ENCODE assay signal across 22 cellular contexts in genomic region chr11:31956310-31956709, GRCh38.
A peak's percentile ranks its signal among the peaks of the same experiment; 100 is the strongest.
DNase-seq lines count a peak whose midpoint lies in the region; ATAC-seq, FAIRE-seq and TF ChIP-seq lines count a peak whose summit lies in the region.
"Had no signal": no experiment of that assay in that cellular context is flagged by ENCODE, and none has a peak within 500 bp of the region (broad histone marks: within the 10 kb centered on the region; RNA-seq: fewer than 3 reads in every experiment).

No MANE protein-coding gene starts in this region.

- H3K4me3 Mint-ChIP-seq in stimulated activated effector memory CD8-positive, alpha-beta T cell treated with anti-CD3 and anti-CD28 coated beads, Interleukin-12 subunit alpha, Interleukin-12 subunit beta, amount 100 ng/mL, for 72 hours, result no peak overlapping the region

- H2AFZ ChIP-seq in GM12878 (ENCODE audit: control insufficient read depth, low read depth, low read length), result no peak overlapping the region
- no peak overlapping the region for H2AFZ ChIP-seq in PC-3 (ENCODE audit: low read length)
- H2AFZ ChIP-seq: PC-9 had no signal

- TF ChIP-seq CTCF in GM12878 (IDR thresholded peaks at IDR 0.05 in 2 of 3, conservative IDR thresholded peaks at IDR 0.05 in 1 of 3; ENCODE audit: control insufficient read depth in 2 of 3, extremely low read depth in 1 of 3, insufficient read depth in 1 of 3, low read depth in 3 of 3, low read length in 3 of 3) (no peak), PC-3 (conservative IDR thresholded peaks at IDR 0.05; ENCODE audit: low read depth, low read length) (no peak)

- H3K9ac ChIP-seq in GM12878 (ENCODE audit: control insufficient read depth, insufficient read depth, low read length), result no peak overlapping the region
- H3K9ac ChIP-seq in PC-3 (ENCODE audit: low read length), result no peak overlapping the region
- H3K9ac ChIP-seq: SK-N-SH had no signal

- no peak for TF ChIP-seq EP300 in GM12878 (IDR thresholded peaks at IDR 0.05; ENCODE audit: borderline replicate concordance in 1 of 2, control insufficient read depth in 1 of 2, low read depth in 2 of 2, low read length in 2 of 2)

- TF ChIP-seq RAD21 in GM12878 (IDR thresholded peaks at IDR 0.05; ENCODE audit: insufficient read depth, low read depth, low read length), result no peak

- BruUV-seq in GM12878 (replicated peaks; lab: Mats Ljungman, UMichigan) (no TSS peak), PC-3 (replicated peaks; lab: Mats Ljungman, UMichigan) (no TSS peak)

- ATAC-seq in HG02759 (IDR thresholded peaks at IDR 0.05; ENCODE audit: unreplicated experiment) (peak; percentile 37), GM12878 (peak; percentile 26; the same call in 1 of the 3 replicates), aorta (ENCODE audit: low FRiP score) (no peak), GM18870 (IDR thresholded peaks at IDR 0.05; ENCODE audit: unreplicated experiment) (no peak), PC-3 (no peak)
- peak; percentile 81 for ATAC-seq in stimulated activated effector memory CD8-positive, alpha-beta T cell treated with anti-CD3 and anti-CD28 coated beads, Interleukin-12 subunit alpha, Interleukin-12 subunit beta, amount 100 ng/mL, for 72 hours
- ATAC-seq: left cardiac atrium, right cardiac atrium had no signal

- H3K36me3 Mint-ChIP-seq in stimulated activated effector memory CD8-positive, alpha-beta T cell treated with anti-CD3 and anti-CD28 coated beads, Interleukin-12 subunit alpha, Interleukin-12 subunit beta, amount 100 ng/mL, for 72 hours, result no peaks in the 10 kb centered on the region

- H3K4me3 ChIP-seq in GM12878 (no peak overlapping the region), aorta (ENCODE audit: low read length in 2 of 2) (no peak overlapping the region), PC-3 (ENCODE audit: low read length) (no peak overlapping the region)
- H3K4me3 ChIP-seq: PC-9, thyroid gland had no signal

- SMC1A ChIA-PET in GM12878 (lab: Charles Lee; ENCODE audit: uncharacterized antibody, unreplicated experiment), result interaction anchor here (0.6 to 6.4 kb wide), 12 partner anchors 12 to 850 kb away, joined by 3 to 70 read pairs (median 6); partner anchors contain the start of genes DCDC1 and DNAJC24

- POLR2A ChIA-PET in GM12878 (lab: Charles Lee), result interaction anchor here (0.6 kb wide), 1 partner anchor 557 kb away, joined by 4 read pairs; no protein-coding TSS in a partner anchor
- POLR2A ChIA-PET in PC-3 (lab: Charles Lee; ENCODE audit: unreplicated experiment), result no interaction called here

- no peaks in the 10 kb centered on the region for H3K4me1 ChIP-seq in GM12878 (ENCODE audit: control insufficient read depth, insufficient read depth, low read length)
- no peaks in the 10 kb centered on the region for H3K4me1 ChIP-seq in aorta (ENCODE audit: control insufficient read depth in 1 of 2, insufficient read depth in 2 of 2, low read length in 2 of 2)
- peaks cover 19% of the 10 kb centered on the region for H3K4me1 ChIP-seq in PC-3 (ENCODE audit: insufficient read depth, low read length)
- H3K4me1 ChIP-seq: thyroid gland had no signal

- H3K27me3 ChIP-seq in GM12878 (replicated peaks in 1 of 2; ENCODE audit: control insufficient read depth in 2 of 2, insufficient read depth in 2 of 2, low read length in 1 of 2), result no peaks in the 10 kb centered on the region
- no peaks in the 10 kb centered on the region for H3K27me3 ChIP-seq in aorta (ENCODE audit: control insufficient read depth in 1 of 2, insufficient read depth in 2 of 2, low read length in 1 of 2)
- H3K27me3 ChIP-seq in PC-3 (ENCODE audit: low read length), result no peaks in the 10 kb centered on the region
- H3K27me3 ChIP-seq: neutrophil, thyroid gland had no signal

- in situ Hi-C loops in GM12878 (cut with MboI), result loop anchor here (5.0 to 10.0 kb wide), 4 partner anchors 314 to 852 kb away; no protein-coding TSS in a partner anchor

- H3K4me2 ChIP-seq in GM12878 (ENCODE audit: control insufficient read depth, insufficient read depth) (no peak overlapping the region), PC-3 (ENCODE audit: low read length) (no peak overlapping the region)
- H3K4me2 ChIP-seq: PC-9, SK-N-SH had no signal

- FAIRE-seq in GM12878 (lab: Jason Lieb, UNC), result no peak

- H3K27ac ChIP-seq in GM12878 (ENCODE audit: control insufficient read depth, insufficient read depth) (no peak overlapping the region), aorta (ENCODE audit: low read depth in 1 of 2, low read length in 2 of 2) (no peak overlapping the region), PC-3 (ENCODE audit: low read length) (no peak overlapping the region)
- H3K27ac ChIP-seq: neutrophil, PC-9, thyroid gland had no signal

- no peaks in the 10 kb centered on the region for H3K9me2 ChIP-seq in PC-3 (replicated peaks; ENCODE audit: low read length)
- H3K9me2 ChIP-seq: SK-N-SH had no signal

- CTCF ChIA-PET in GM12878 (lab: Yijun Ruan, JAX), result interaction anchor here (1.1 to 5.4 kb wide), 16 partner anchors 10 to 849 kb away, joined by 3 to 112 read pairs (median 24); no protein-coding TSS in a partner anchor
- CTCF ChIA-PET in PC-3 (lab: Charles Lee), result no interaction called here

- no peaks in the 10 kb centered on the region for H3K36me3 ChIP-seq in GM12878 (ENCODE audit: control insufficient read depth in 2 of 2, insufficient read depth in 2 of 2, low read length in 1 of 2)
- H3K36me3 ChIP-seq in aorta (ENCODE audit: control insufficient read depth in 1 of 2, insufficient read depth in 2 of 2, low read length in 1 of 2), result no peaks in the 10 kb centered on the region
- no peaks in the 10 kb centered on the region for H3K36me3 ChIP-seq in PC-3 (ENCODE audit: low read depth, low read length)
- H3K36me3 ChIP-seq: neutrophil, thyroid gland had no signal

- intact Hi-C loops in GM12878 (cut with micrococcal nuclease; ENCODE audit: unreplicated experiment), result loop anchor here (5.0 kb wide), 3 partner anchors 84 to 221 kb away; partner anchors contain the start of gene PAX6
- intact Hi-C loops in aorta (cut with DNase I), result no loop called here
- intact Hi-C loops in PC-3 (cut with micrococcal nuclease), result loop anchor here (5.0 kb wide), 3 partner anchors 144 to 559 kb away; partner anchors contain the start of gene PAX6

- no peak for TF ChIP-seq POLR2A in GM12878 (IDR thresholded peaks at IDR 0.05; ENCODE audit: low read depth, low read length)

- H3K9me3 Mint-ChIP-seq in stimulated activated effector memory CD8-positive, alpha-beta T cell treated with anti-CD3 and anti-CD28 coated beads, Interleukin-12 subunit alpha, Interleukin-12 subunit beta, amount 100 ng/mL, for 72 hours, result no peaks in the 10 kb centered on the region

- RAD21 ChIA-PET in GM12878 (lab: Charles Lee; ENCODE audit: unreplicated experiment), result interaction anchor here (0.6 to 5.4 kb wide), 10 partner anchors 8 to 849 kb away, joined by 3 to 67 read pairs (median 4); no protein-coding TSS in a partner anchor

- H3K4me1 Mint-ChIP-seq in stimulated activated effector memory CD8-positive, alpha-beta T cell treated with anti-CD3 and anti-CD28 coated beads, Interleukin-12 subunit alpha, Interleukin-12 subunit beta, amount 100 ng/mL, for 72 hours, result no peaks in the 10 kb centered on the region

- DNase-seq in stimulated activated CD4-positive, alpha-beta T cell treated with anti-CD3 and anti-CD28 coated beads, Interleukin-15, amount 100 ng/mL, for 24 hours, result peak; percentile 16
- no peak for DNase-seq in stimulated activated CD4-positive, alpha-beta T cell treated with anti-CD3 and anti-CD28 coated beads, Interleukin-4, amount 100 ng/mL, for 4 hours
- DNase-seq in GM12878 (ENCODE audit: low read depth, low spot score) (no peak), aorta (no peak), PC-3 (no peak)
- DNase-seq in stimulated activated effector memory CD8-positive, alpha-beta T cell treated with anti-CD3 and anti-CD28 coated beads, Interleukin-12 subunit alpha, Interleukin-12 subunit beta, amount 100 ng/mL, for 72 hours (ENCODE audit: low spot score in 2 of 2), result no peak
- DNase-seq: activated naive CD4-positive, alpha-beta T cell; AML-193; GDM1; hippocampal formation; KBM-7; left cardiac atrium; midbrain; NCI-H1048; PC-9; right cardiac atrium; SK-N-SH; stimulated activated CD4-positive, alpha-beta T cell treated with anti-CD3 and anti-CD28 coated beads, Interleukin-2, amount 100 ng/mL, for 48 hours; thyroid gland had no signal

- H3K9me3 ChIP-seq in GM12878 (replicated peaks; ENCODE audit: control insufficient read depth, insufficient read depth, low read length) (no peaks in the 10 kb centered on the region; the same call in 2 of the 3 replicates), aorta (ENCODE audit: control insufficient read depth, low read length) (no peaks in the 10 kb centered on the region), PC-3 (ENCODE audit: low read length) (no peaks in the 10 kb centered on the region)
- H3K9me3 ChIP-seq: neutrophil, SK-N-SH, thyroid gland had no signal

- 28% methylated on average over 3 of the region's 3 CpGs for WGBS in GM12878 (ENCODE audit: insufficient coverage, insufficient replicate concordance, low lambda C conversion rate, missing lambda C conversion rate)
- WGBS in aorta, 2 donors, result 80 to 83% methylated on average over 3 of the region's 3 CpGs

- no peaks in the 10 kb centered on the region for H4K20me1 ChIP-seq in GM12878 (ENCODE audit: control insufficient read depth, insufficient read depth)
- H4K20me1 ChIP-seq in PC-3 (ENCODE audit: low read length), result no peaks in the 10 kb centered on the region

- H3K27ac Mint-ChIP-seq in stimulated activated effector memory CD8-positive, alpha-beta T cell treated with anti-CD3 and anti-CD28 coated beads, Interleukin-12 subunit alpha, Interleukin-12 subunit beta, amount 100 ng/mL, for 72 hours, result no peak overlapping the region

- H3K79me2 ChIP-seq in GM12878 (ENCODE audit: control insufficient read depth, insufficient read depth, low read length) (no peaks in the 10 kb centered on the region), PC-3 (ENCODE audit: low read length) (no peaks in the 10 kb centered on the region)

- no peaks in the 10 kb centered on the region for H3F3A ChIP-seq in PC-3 (ENCODE audit: low read length, unreplicated experiment)

TF ChIP-seq in GM12878, 131 proteins besides CTCF, POLR2A, EP300 and RAD21 (continues in another document):
- TF ChIP-seq GABPA (IDR thresholded peaks at IDR 0.05; ENCODE audit: low read depth), result no peak

Comparison
In these comparisons a context has a peak if more than half of its experiments do, and no peak if none do; other contexts are left out.
1. ATAC-seq: peak in HG02759 (single experiment), GM12878 (single experiment) and stimulated activated effector memory CD8-positive, alpha-beta T cell treated with anti-CD3 and anti-CD28 coated beads, Interleukin-12 subunit alpha, Interleukin-12 subunit beta, amount 100 ng/mL, for 72 hours (single experiment); none in aorta (single experiment), GM18870 (single experiment) and PC-3 (single experiment).
2. intact Hi-C loops: an anchor here in GM12878 (5.0 kb wide) and PC-3 (5.0 kb wide); none called in aorta.